Comparison of ENCODE assay signal across 7 cellular contexts in genomic region chr1:150971583-150972416, GRCh38. TPM values are rescaled to one million over a fixed set of nuclear protein-coding genes. Genes with fewer than 3 reads are reported as not detected.
DNase-seq lines count a peak whose midpoint lies in the region; ATAC-seq, FAIRE-seq and TF ChIP-seq lines count a peak whose summit lies in the region.

No MANE protein-coding gene starts in this region.

- H3K4me1 Mint-ChIP-seq in HFFc6 (ENCODE audit: low read depth) = peaks cover 41% of the 10 kb centered on the region
- peaks cover 52% of the 10 kb centered on the region for H3K4me1 Mint-ChIP-seq in activated CD8-positive, alpha-beta T cell treated with anti-CD3 and anti-CD28 coated beads, Interleukin-2, amount 10 ng/mL, durations not matched to agents 7 days and 5 days (ENCODE audit: low read depth)

- FAIRE-seq in small intestine (lab: Jason Lieb, UNC) = no peak

- peaks cover 5% of the 10 kb centered on the region; the same call in 1 of the 2 replicates for H3K27me3 Mint-ChIP-seq in HFFc6 (ENCODE audit: insufficient read depth)
- H3K27me3 Mint-ChIP-seq in activated CD8-positive, alpha-beta T cell treated with anti-CD3 and anti-CD28 coated beads, Interleukin-2, amount 10 ng/mL, durations not matched to agents 7 days and 5 days (ENCODE audit: low read depth) = no peaks in the 10 kb centered on the region

- no peak for ATAC-seq in activated CD8-positive, alpha-beta T cell treated with anti-CD3 and anti-CD28 coated beads, Interleukin-2, amount 10 ng/mL, durations not matched to agents 7 days and 5 days
- ATAC-seq in right cardiac atrium (no peak), esophagus mucosa (no peak)

- DNase-seq in HFFc6 (no peak), right cardiac atrium (peak in 1 of 3 donors; percentile 68), small intestine (peak; percentile 20), DMS79 treated with DMSO at 0.1 percent for 48 hours (lab: John Stamatoyannopoulos, UW) (no peak)
- DNase-seq in activated CD8-positive, alpha-beta T cell treated with anti-CD3 and anti-CD28 coated beads, Interleukin-2, amount 10 ng/mL, durations not matched to agents 7 days and 5 days = no peak
- no peak for DNase-seq in activated CD4-positive, CD25-positive, alpha-beta regulatory T cell treated with anti-CD3 and anti-CD28 coated beads, Interleukin-2, amount 50 U/mL, for 72 hours

- H3K9me3 Mint-ChIP-seq in HFFc6 = no peaks in the 10 kb centered on the region
- no peaks in the 10 kb centered on the region for H3K9me3 Mint-ChIP-seq in activated CD8-positive, alpha-beta T cell treated with anti-CD3 and anti-CD28 coated beads, Interleukin-2, amount 10 ng/mL, durations not matched to agents 7 days and 5 days (ENCODE audit: insufficient read depth)

- H3K27me3 ChIP-seq in right cardiac atrium (ENCODE audit: control insufficient read depth, insufficient read depth) = no peaks in the 10 kb centered on the region
- H3K27me3 ChIP-seq in small intestine (ENCODE audit: control insufficient read depth in 2 of 2, insufficient read depth in 2 of 2, low read length in 2 of 2) = no peaks in the 10 kb centered on the region

- POLR2A ChIA-PET in activated CD8-positive, alpha-beta T cell treated with anti-CD3 and anti-CD28 coated beads, Interleukin-2, amount 10 ng/mL, durations not matched to agents 7 days and 5 days (lab: Charles Lee) = interaction anchor here (1.5 kb wide), 1 partner anchor 34 kb away, joined by 3 read pairs; no protein-coding TSS in a partner anchor

- 63% methylated on average over 6 of the region's 6 CpGs for WGBS in right cardiac atrium
- WGBS in small intestine, 3 donors = 73 to 81% (median 76%) methylated on average over 6 of the region's 6 CpGs

- peaks cover 24% of the 10 kb centered on the region for H3K4me1 ChIP-seq in right cardiac atrium (ENCODE audit: control insufficient read depth, insufficient read depth, low read length)
- peaks cover 0 to 4% of the 10 kb centered on the region in 2 donors for H3K4me1 ChIP-seq in small intestine (ENCODE audit: control insufficient read depth in 2 of 2, insufficient read depth in 1 of 2, low read depth in 1 of 2, low read length in 1 of 2)

- peaks cover 8 to 17% of the 10 kb centered on the region in 2 donors for H3K36me3 ChIP-seq in small intestine (ENCODE audit: control insufficient read depth in 2 of 2, insufficient read depth in 2 of 2, low read length in 2 of 2)

- peak; percentile 61 for TF ChIP-seq CTCF in HFFc6 (IDR thresholded peaks at IDR 0.05)

- intact Hi-C loops in right cardiac atrium (cut with DNase I) = no loop called here

- peaks cover 19% of the 10 kb centered on the region for H3K36me3 Mint-ChIP-seq in HFFc6 (ENCODE audit: low read depth)
- H3K36me3 Mint-ChIP-seq in activated CD8-positive, alpha-beta T cell treated with anti-CD3 and anti-CD28 coated beads, Interleukin-2, amount 10 ng/mL, durations not matched to agents 7 days and 5 days (ENCODE audit: low read depth) = peaks cover 40% of the 10 kb centered on the region

- no peak overlapping the region for H3K4me3 ChIP-seq in right cardiac atrium (ENCODE audit: low read length)
- peak overlapping the region in 1 of 2 donors; percentile 99 for H3K4me3 ChIP-seq in small intestine (ENCODE audit: low read depth in 1 of 2, low read length in 2 of 2)

- H3K27ac Mint-ChIP-seq in HFFc6 = peak overlapping the region; percentile 73
- peak overlapping the region; percentile 58 for H3K27ac Mint-ChIP-seq in activated CD8-positive, alpha-beta T cell treated with anti-CD3 and anti-CD28 coated beads, Interleukin-2, amount 10 ng/mL, durations not matched to agents 7 days and 5 days

- peak overlapping the region; percentile 91 for H3K4me3 Mint-ChIP-seq in HFFc6
- H3K4me3 Mint-ChIP-seq in activated CD8-positive, alpha-beta T cell treated with anti-CD3 and anti-CD28 coated beads, Interleukin-2, amount 10 ng/mL, durations not matched to agents 7 days and 5 days = peak overlapping the region; percentile 87

- CTCF ChIA-PET in activated CD8-positive, alpha-beta T cell treated with anti-CD3 and anti-CD28 coated beads, Interleukin-2, amount 10 ng/mL, durations not matched to agents 7 days and 5 days (lab: Charles Lee) = interaction anchor here (1.6 kb wide), 1 partner anchor 8 kb away, joined by 7 read pairs; no protein-coding TSS in a partner anchor

- H3K27ac ChIP-seq in right cardiac atrium (ENCODE audit: low read length) (peak overlapping the region; percentile 82), small intestine (ENCODE audit: low read depth in 1 of 2, low read length in 1 of 2) (peak overlapping the region; percentile 89 to 92)

- H3K9me3 ChIP-seq in right cardiac atrium (ENCODE audit: control insufficient read depth, low read length) (no peaks in the 10 kb centered on the region), small intestine (ENCODE audit: control insufficient read depth, low read depth) (no peaks in the 10 kb centered on the region)

RNA-seq across cellular contexts. Expression of gene CERS2, which starts 2.8 kb away (rescaled TPM):
- total RNA-seq in HFFc6 (2021; fragmentation: NEBNext Ultra II Directional; extraction: Animal tissue kit (Norgen Biotek cat#: 25700)) = 100 to 1,000 TPM; 189 to 305 (median 255) TPM
- total RNA-seq in activated CD8-positive, alpha-beta T cell treated with anti-CD3 and anti-CD28 coated beads, Interleukin-2, amount 10 ng/mL, durations not matched to agents 7 days and 5 days = 100 to 1,000 TPM; 149 to 150 TPM
- 100 to 1,000 TPM in 1 of 4 donors, 10 to 100 TPM in 3; 89.3 to 110 (median 93.5) TPM for total RNA-seq in right cardiac atrium
- 77.3 TPM for polyA plus RNA-seq in right cardiac atrium
- polyA plus RNA-seq in small intestine = 100 to 1,000 TPM; 111 to 202 (median 183) TPM
- total RNA-seq in esophagus mucosa = 49.8 TPM

RNA-seq across cellular contexts. Expression of gene ANXA9, which starts 10.3 kb away (rescaled TPM):
- total RNA-seq in HFFc6 (2021; fragmentation: NEBNext Ultra II Directional; extraction: Animal tissue kit (Norgen Biotek cat#: 25700)) = under 1 TPM; 0.28 to 0.55 (median 0.46) TPM
- total RNA-seq in activated CD8-positive, alpha-beta T cell treated with anti-CD3 and anti-CD28 coated beads, Interleukin-2, amount 10 ng/mL, durations not matched to agents 7 days and 5 days = not detected
- total RNA-seq in right cardiac atrium (under 1 TPM in 1 of 4 donors, not detected in 3; 0.21 TPM), esophagus mucosa (0.40 TPM)
- polyA plus RNA-seq in right cardiac atrium (0.23 TPM), small intestine (under 1 TPM in 2 of 3 donors, not detected in 1; 0.43 to 0.89 TPM)

RNA-seq across cellular contexts. Expression of gene MINDY1, which starts 34.9 kb away (rescaled TPM):
- total RNA-seq in HFFc6 (2021; fragmentation: NEBNext Ultra II Directional; extraction: Animal tissue kit (Norgen Biotek cat#: 25700)) = 10 to 100 TPM in 1 of 6 experiments, 1 to 10 TPM in 5; 8.3 to 11.9 (median 9.0) TPM
- 1 to 10 TPM; 9.1 to 9.9 TPM for total RNA-seq in activated CD8-positive, alpha-beta T cell treated with anti-CD3 and anti-CD28 coated beads, Interleukin-2, amount 10 ng/mL, durations not matched to agents 7 days and 5 days
- total RNA-seq in right cardiac atrium (10 to 100 TPM; 46.7 to 86.4 (median 52.1) TPM), esophagus mucosa (33.4 TPM)
- polyA plus RNA-seq in right cardiac atrium (34.9 TPM), small intestine (10 to 100 TPM in 2 of 3 donors, 1 to 10 TPM in 1; 9.5 to 17.2 (median 16.3) TPM)

RNA-seq across cellular contexts. Expression of gene PRUNE1, which starts 36.4 kb away (rescaled TPM):
- total RNA-seq in HFFc6 (2021; fragmentation: NEBNext Ultra II Directional; extraction: Animal tissue kit (Norgen Biotek cat#: 25700)) = 10 to 100 TPM in 1 of 6 experiments, 1 to 10 TPM in 5; 6.6 to 10.0 (median 7.7) TPM
- 10 to 100 TPM; 15.8 to 19.0 TPM for total RNA-seq in activated CD8-positive, alpha-beta T cell treated with anti-CD3 and anti-CD28 coated beads, Interleukin-2, amount 10 ng/mL, durations not matched to agents 7 days and 5 days
- total RNA-seq in right cardiac atrium = 10 to 100 TPM; 45.8 to 66.0 (median 49.8) TPM
- polyA plus RNA-seq in right cardiac atrium = 39.3 TPM
- polyA plus RNA-seq in small intestine = 10 to 100 TPM; 15.1 to 15.9 (median 15.4) TPM
- 14.3 TPM for total RNA-seq in esophagus mucosa

RNA-seq across cellular contexts. Expression of gene SETDB1, which starts 45.6 kb away (rescaled TPM):
- 10 to 100 TPM; 21.0 to 25.7 (median 23.4) TPM for total RNA-seq in HFFc6 (2021; fragmentation: NEBNext Ultra II Directional; extraction: Animal tissue kit (Norgen Biotek cat#: 25700))
- total RNA-seq in activated CD8-positive, alpha-beta T cell treated with anti-CD3 and anti-CD28 coated beads, Interleukin-2, amount 10 ng/mL, durations not matched to agents 7 days and 5 days = 10 to 100 TPM; 58.5 to 59.3 TPM
- total RNA-seq in right cardiac atrium (10 to 100 TPM; 17.4 to 23.8 (median 20.3) TPM), esophagus mucosa (24.3 TPM)
- polyA plus RNA-seq in right cardiac atrium (12.5 TPM), small intestine (10 to 100 TPM; 12.7 to 20.4 (median 18.4) TPM)
